ENCODE assay signal across 8 cellular contexts in genomic region chr1:234326493-234327366, GRCh38. TPM values are rescaled to one million over a fixed set of nuclear protein-coding genes. Genes with fewer than 3 reads are reported as not detected.
DNase-seq lines count a peak whose midpoint lies in the region; ATAC-seq and TF ChIP-seq lines count a peak whose summit lies in the region.

No MANE protein-coding gene starts in this region.

- TF ChIP-seq EP300 in SK-N-SH (IDR thresholded peaks at IDR 0.05; ENCODE audit: borderline replicate concordance in 1 of 2, low read depth in 1 of 2, low read length in 1 of 2): no peak
- TF ChIP-seq EP300 in sigmoid colon (IDR thresholded peaks at IDR 0.05): no peak

- H4K20me1 ChIP-seq in SK-N-SH (ENCODE audit: insufficient read depth): no peaks in the 10 kb centered on the region

- peak; percentile 69 for TF ChIP-seq RAD21 in SK-N-SH (IDR thresholded peaks at IDR 0.05; ENCODE audit: low read length)

- no peaks in the 10 kb centered on the region for H3K9me3 Mint-ChIP-seq in Caco-2 (ENCODE audit: unreplicated experiment)
- no peaks in the 10 kb centered on the region for H3K9me3 Mint-ChIP-seq in activated naive CD4-positive, alpha-beta T cell treated with anti-CD3 and anti-CD28 coated beads, Interleukin-2, amount 50 U/mL, for 72 hours

- BruUV-seq in Caco-2 (replicated peaks; lab: Mats Ljungman, UMichigan): no TSS peak

- H3K9ac ChIP-seq in SK-N-SH: no peak overlapping the region

- H3K4me1 ChIP-seq in Caco-2 (no peaks in the 10 kb centered on the region), SK-N-SH (ENCODE audit: control insufficient read depth in 1 of 2, insufficient read depth in 2 of 2, low read depth in 1 of 2, low read length in 1 of 2) (peaks cover 0 to 7% of the 10 kb centered on the region in 2 experiments; a peak in 1 of 4 replicates), right atrium auricular region (peaks cover 0 to 6% of the 10 kb centered on the region in 2 donors), sigmoid colon (peaks cover 0 to 7% (median 4%) of the 10 kb centered on the region in 4 donors)

- H3K4me3 ChIP-seq in Caco-2 (ENCODE audit: low read depth, low read length) (no peak overlapping the region), SK-N-SH (ENCODE audit: low read depth in 2 of 2, low read length in 1 of 2) (no peak overlapping the region; a peak in 1 of 4 replicates), right atrium auricular region (peak overlapping the region in 1 of 2 donors; percentile 20), sigmoid colon (peak overlapping the region in 3 of 4 donors; percentile 23 to 44 (median 25))

- 62% methylated on average over 20 of the region's 20 CpGs for WGBS in SK-N-SH (ENCODE audit: low lambda C conversion rate)
- 26 to 27% methylated on average over 20 of the region's 20 CpGs for WGBS in sigmoid colon, 2 donors

- H3K27ac ChIP-seq in SK-N-SH (ENCODE audit: low read depth in 2 of 2, low read length in 1 of 2) (no peak overlapping the region), right atrium auricular region (no peak overlapping the region), sigmoid colon (no peak overlapping the region)

- TF ChIP-seq POLR2A in sigmoid colon (IDR thresholded peaks at IDR 0.05): no peak

- no peak overlapping the region for H3K4me2 ChIP-seq in SK-N-SH

- no peaks in the 10 kb centered on the region for H3K36me3 Mint-ChIP-seq in Caco-2 (ENCODE audit: insufficient read depth, unreplicated experiment)
- no peaks in the 10 kb centered on the region for H3K36me3 Mint-ChIP-seq in activated naive CD4-positive, alpha-beta T cell treated with anti-CD3 and anti-CD28 coated beads, Interleukin-2, amount 50 U/mL, for 72 hours

- peaks cover 29% of the 10 kb centered on the region for H3K27me3 Mint-ChIP-seq in Caco-2 (ENCODE audit: insufficient read depth, unreplicated experiment)

- H3K79me2 ChIP-seq in SK-N-SH (ENCODE audit: insufficient read depth): no peaks in the 10 kb centered on the region

- no peaks in the 10 kb centered on the region for H3K36me3 ChIP-seq in Caco-2 (ENCODE audit: control insufficient read depth, insufficient read depth, low read length)
- no peaks in the 10 kb centered on the region for H3K36me3 ChIP-seq in SK-N-SH (replicated peaks in 1 of 2; ENCODE audit: control insufficient read depth in 1 of 2, insufficient read depth in 2 of 2, low read length in 1 of 2)
- no peaks in the 10 kb centered on the region for H3K36me3 ChIP-seq in right atrium auricular region
- no peaks in the 10 kb centered on the region for H3K36me3 ChIP-seq in sigmoid colon

- no peaks in the 10 kb centered on the region for H3K4me1 Mint-ChIP-seq in Caco-2 (ENCODE audit: low read depth, unreplicated experiment)

- no peak overlapping the region for H3K4me3 Mint-ChIP-seq in Caco-2 (ENCODE audit: unreplicated experiment)

- TF ChIP-seq CTCF in Caco-2 (IDR thresholded peaks at IDR 0.05; ENCODE audit: insufficient read depth in 1 of 2, low read depth in 1 of 2, low read length in 1 of 2, severe bottlenecking in 1 of 2, unreplicated experiment in 1 of 2) (peak; percentile 77 to 82), SK-N-SH (IDR thresholded peaks at IDR 0.05) (peak; percentile 76), right atrium auricular region (IDR thresholded peaks at IDR 0.05) (peak; percentile 64 to 78), sigmoid colon (IDR thresholded peaks at IDR 0.05) (peak in 2 of 4 experiments; percentile 52 to 65)

- H3K9me3 ChIP-seq in Caco-2 (no peaks in the 10 kb centered on the region), SK-N-SH (no peaks in the 10 kb centered on the region), right atrium auricular region (no peaks in the 10 kb centered on the region), sigmoid colon (no peaks in the 10 kb centered on the region)

- peak; percentile 59 to 66 for DNase-seq in Caco-2
- DNase-seq in HuH-7 (ENCODE audit: low spot score): peak; percentile 67
- DNase-seq in SK-N-SH: peak; percentile 72
- DNase-seq in activated naive CD4-positive, alpha-beta T cell treated with anti-CD3 and anti-CD28 coated beads, Interleukin-2, amount 50 U/mL, for 72 hours (ENCODE audit: low spot score in 2 of 2): peak; percentile 65 to 75
- no peak for DNase-seq in right atrium auricular region (ENCODE audit: low spot score)
- DNase-seq in sigmoid colon: no peak
- no peak for DNase-seq in dedifferentiated amniotic fluid mesenchymal stem cell (ENCODE audit: extremely low spot score)

- peak; percentile 84 for ATAC-seq in GM21390 (IDR thresholded peaks at IDR 0.05; ENCODE audit: unreplicated experiment)
- ATAC-seq in activated naive CD4-positive, alpha-beta T cell treated with anti-CD3 and anti-CD28 coated beads, Interleukin-2, amount 50 U/mL, for 72 hours: peak; percentile 81 to 84

- H3K27me3 ChIP-seq in Caco-2 (replicated peaks; ENCODE audit: control insufficient read depth, insufficient read depth, low read length) (peaks cover 2% of the 10 kb centered on the region; the same call in 1 of the 2 replicates), SK-N-SH (ENCODE audit: insufficient read depth) (no peaks in the 10 kb centered on the region), right atrium auricular region (no peaks in the 10 kb centered on the region), sigmoid colon (peaks cover 0 to 36% (median 7%) of the 10 kb centered on the region in 3 donors)

- no peaks in the 10 kb centered on the region for H3F3A ChIP-seq in SK-N-SH (replicated peaks; ENCODE audit: insufficient read depth)

- CTCF ChIA-PET in Caco-2 (lab: Charles Lee): interaction anchor here (1.3 kb wide), 1 partner anchor 17 kb away, joined by 8 read pairs; no protein-coding TSS in a partner anchor
- CTCF ChIA-PET in SK-N-SH (lab: Yijun Ruan, JAX): interaction anchor here (0.5 to 9.5 kb wide), 38 partner anchors 9 to 1019 kb away, joined by 3 to 102 read pairs (median 5); partner anchors contain the start of gene COA6

- no peaks in the 10 kb centered on the region for H3K9me2 ChIP-seq in SK-N-SH

- no peak overlapping the region for H2AFZ ChIP-seq in SK-N-SH (ENCODE audit: low read depth)

- intact Hi-C loops in Caco-2 (cut with micrococcal nuclease; ENCODE audit: unreplicated experiment) (loop anchor here (5.0 kb wide), 1 partner anchor 214 kb away; no protein-coding TSS in a partner anchor), sigmoid colon (cut with DNase I) (no loop called here)

- H3K27ac Mint-ChIP-seq in Caco-2 (ENCODE audit: unreplicated experiment): no peak overlapping the region
- peak overlapping the region in 1 of 2 donors; percentile 79 for H3K27ac Mint-ChIP-seq in activated naive CD4-positive, alpha-beta T cell treated with anti-CD3 and anti-CD28 coated beads, Interleukin-2, amount 50 U/mL, for 72 hours

- POLR2A ChIA-PET in Caco-2 (lab: Charles Lee) (no interaction called here), SK-N-SH (lab: Yijun Ruan, JAX) (interaction anchor here (0.8 kb wide), 1 partner anchor 201 kb away, joined by 3 read pairs; no protein-coding TSS in a partner anchor)

TF ChIP-seq in SK-N-SH, 30 proteins besides CTCF, POLR2A, EP300 and RAD21:
- TF ChIP-seq SMC3 (IDR thresholded peaks at IDR 0.05; ENCODE audit: low read depth, low read length): peak; percentile 58
- TF ChIP-seq TAF1 (IDR thresholded peaks at IDR 0.05; ENCODE audit: borderline replicate concordance, low read depth, low read length): no peak
- TF ChIP-seq MEF2A (IDR thresholded peaks at IDR 0.05; ENCODE audit: borderline replicate concordance, low read depth): no peak

RNA-seq across cellular contexts. Expression of gene COA6, which starts 46.5 kb away (rescaled TPM):
- 41.0 and 47.6 TPM in 2 replicates for total RNA-seq in Caco-2 (2022)
- polyA plus RNA-seq in SK-N-SH (2012; rRNA removed): 34.2 and 42.2 TPM in 2 replicates
- 42.1 and 52.1 TPM in 2 replicates for polyA plus RNA-seq in SK-N-SH (2012; cell fraction: cytosol; rRNA removed)
- 15.1 and 20.6 TPM in 2 replicates for polyA plus RNA-seq in SK-N-SH (2012; cell fraction: nucleus; rRNA removed)
- 10 to 100 TPM; 58.9 to 79.4 TPM for total RNA-seq in activated naive CD4-positive, alpha-beta T cell treated with anti-CD3 and anti-CD28 coated beads, Interleukin-2, amount 50 U/mL, for 72 hours
- 10 to 100 TPM; 23.1 to 36.4 TPM for total RNA-seq in right atrium auricular region
- 10 to 100 TPM; 19.3 to 33.1 (median 24.5) TPM for total RNA-seq in sigmoid colon
- polyA plus RNA-seq in sigmoid colon: 100 to 1,000 TPM in 2 of 3 donors, 10 to 100 TPM in 1; 73.2 to 134 (median 113) TPM

Comparison
In these comparisons a context has a peak if more than half of its experiments do, and no peak if none do; other contexts are left out.
1. DNase-seq: peak in Caco-2 (2 of 2), HuH-7 (single experiment), SK-N-SH (single experiment) and activated naive CD4-positive, alpha-beta T cell treated with anti-CD3 and anti-CD28 coated beads, Interleukin-2, amount 50 U/mL, for 72 hours (2 of 2); none in right atrium auricular region (single experiment), sigmoid colon (single experiment) and dedifferentiated amniotic fluid mesenchymal stem cell (single experiment).
2. H3K4me3 ChIP-seq: peak in sigmoid colon (3 of 4); none in Caco-2 (single experiment) and SK-N-SH (0 of 2).